31 cellular contexts compared by ENCODE assay signal in genomic region chr4:16809064-16809463, GRCh38.
DNase-seq lines count a peak whose midpoint lies in the region; ATAC-seq, FAIRE-seq and TF ChIP-seq lines count a peak whose summit lies in the region.
"Had no signal": no experiment of that assay in that cellular context is flagged by ENCODE, and none has a peak within 500 bp of the region (broad histone marks: within the 10 kb centered on the region; RNA-seq: fewer than 3 reads in every experiment).

No MANE protein-coding gene starts in this region.

- no peak overlapping the region for H3K27ac ChIP-seq in HepG2 (ENCODE audit: extremely low read length, insufficient read depth, low read length)
- H3K27ac ChIP-seq in right lobe of liver, result no peak overlapping the region
- no peak overlapping the region for H3K27ac ChIP-seq in K562 (ENCODE audit: extremely low read depth, low read depth, low read length)
- H3K27ac ChIP-seq: 22Rv1; A549; BLaER1; BLaER1 treated with 17β-estradiol and CSF1 and Interleukin-3, amounts not matched to agents 10 nM and 100 nM; C4-2B had no signal

- no peaks in the 10 kb centered on the region for H3K36me3 ChIP-seq in HepG2 (replicated peaks in 1 of 2; ENCODE audit: control insufficient read depth in 1 of 2, insufficient read depth in 2 of 2, low read length in 2 of 2)
- H3K36me3 ChIP-seq in right lobe of liver, result no peaks in the 10 kb centered on the region
- H3K36me3 ChIP-seq in K562 (ENCODE audit: control insufficient read depth, insufficient read depth, low read length), result no peaks in the 10 kb centered on the region
- peaks cover 2% of the 10 kb centered on the region for H3K36me3 ChIP-seq in MG63
- H3K36me3 ChIP-seq: BE2C; BLaER1; BLaER1 treated with 17β-estradiol and CSF1 and Interleukin-3, amounts not matched to agents 10 nM and 100 nM had no signal

- no peak for ATAC-seq in HepG2
- ATAC-seq in right lobe of liver, result no peak
- no peak for ATAC-seq in K562
- ATAC-seq: A549; CD8-positive, alpha-beta T cell had no signal

- no peaks in the 10 kb centered on the region for H3K9me1 ChIP-seq in K562 (ENCODE audit: control insufficient read depth, insufficient read depth, low read length)

- H3K4me1 ChIP-seq in HepG2 (ENCODE audit: insufficient read depth, low read length) (no peaks in the 10 kb centered on the region), right lobe of liver (no peaks in the 10 kb centered on the region), K562 (replicated peaks in 1 of 2; ENCODE audit: control insufficient read depth in 2 of 2, insufficient read depth in 2 of 2, low read length in 2 of 2) (no peaks in the 10 kb centered on the region)
- H3K4me1 ChIP-seq: A549; BLaER1; BLaER1 treated with 17β-estradiol and CSF1 and Interleukin-3, amounts not matched to agents 10 nM and 100 nM; Caco-2 had no signal

- H3K4me3 ChIP-seq in HepG2 (replicated peaks in 1 of 3; ENCODE audit: insufficient read depth in 1 of 3, low read depth in 2 of 3, low read length in 3 of 3), result no peak overlapping the region
- H3K4me3 ChIP-seq in right lobe of liver, result no peak overlapping the region
- H3K4me3 ChIP-seq in K562, result no peak overlapping the region
- no peak overlapping the region for H3K4me3 ChIP-seq in MG63
- H3K4me3 ChIP-seq: A549; BLaER1; BLaER1 treated with 17β-estradiol and CSF1 and Interleukin-3, amounts not matched to agents 10 nM and 100 nM had no signal

- CTCF ChIA-PET in HepG2 (lab: Yijun Ruan, JAX; ENCODE audit: low intra/inter-chr PET ratio, low total read pairs) (no interaction called here), K562 (lab: Yijun Ruan, JAX; ENCODE audit: low intra/inter-chr PET ratio) (no interaction called here)

- in situ Hi-C loops in HepG2 (cut with HindIII; ENCODE audit: extremely low pct_ligation_motif_present, low pct_unique_long_range_greater_than_20kb), result no loop called here
- in situ Hi-C loops in K562 (cut with MboI), result no loop called here

- BruUV-seq in HepG2 (replicated peaks; lab: Mats Ljungman, UMichigan) (no TSS peak), K562 (replicated peaks; lab: Mats Ljungman, UMichigan) (no TSS peak)

- H3K79me2 ChIP-seq in HepG2 (ENCODE audit: insufficient read depth, low read length) (no peaks in the 10 kb centered on the region), K562 (ENCODE audit: control insufficient read depth, insufficient read depth, low read length) (no peaks in the 10 kb centered on the region)

- H3K27me3 ChIP-seq in HepG2 (ENCODE audit: control insufficient read depth in 1 of 2, insufficient read depth in 2 of 2, low read length in 2 of 2) (0 out of 5 replicates have a peak, but pooled peaks cover 0 to 3% of the 10 kb centered on the region in 2 experiments), right lobe of liver (no peaks in the 10 kb centered on the region), K562 (ENCODE audit: control insufficient read depth in 2 of 2, insufficient read depth in 2 of 2, low read length in 2 of 2) (no peaks in the 10 kb centered on the region), MG63 (no peaks in the 10 kb centered on the region)
- H3K27me3 ChIP-seq: BE2C; BLaER1; BLaER1 treated with 17β-estradiol and CSF1 and Interleukin-3, amounts not matched to agents 10 nM and 100 nM had no signal

- 50% methylated on average over 2 of the region's 2 CpGs for WGBS in HepG2 (ENCODE audit: low lambda C conversion rate)
- WGBS in right lobe of liver (ENCODE audit: insufficient coverage, low coverage, low lambda C conversion rate, missing lambda C conversion rate), result 100% methylated on average over 2 of the region's 2 CpGs
- 0% methylated on average over 2 of the region's 2 CpGs for WGBS in K562 (ENCODE audit: insufficient coverage, low coverage, missing lambda C conversion rate)

- H3K9ac ChIP-seq in HepG2 (ENCODE audit: insufficient read depth, low read depth, low read length) (no peak overlapping the region), K562 (ENCODE audit: insufficient read depth in 1 of 2, low read depth in 2 of 2, low read length in 2 of 2) (no peak overlapping the region)
- H3K9ac ChIP-seq: BLaER1; BLaER1 treated with 17β-estradiol and CSF1 and Interleukin-3, amounts not matched to agents 10 nM and 100 nM had no signal

- TF ChIP-seq CTCF in HepG2 (CRISPR knock-in tag; IDR thresholded peaks at IDR 0.05) (no peak), right lobe of liver (IDR thresholded peaks at IDR 0.05) (no peak), K562 (IDR thresholded peaks at IDR 0.05 in 2 of 3, conservative IDR thresholded peaks at IDR 0.05 in 1 of 3; ENCODE audit: insufficient read depth in 2 of 3, low read depth in 1 of 3, low read length in 3 of 3) (no peak)

- POLR2A ChIA-PET in HepG2 (lab: Yijun Ruan, JAX) (no interaction called here), K562 (lab: Yijun Ruan, JAX) (no interaction called here)

- no peaks in the 10 kb centered on the region for H3K9me3 ChIP-seq in HepG2 (ENCODE audit: low read length)
- no peaks in the 10 kb centered on the region for H3K9me3 ChIP-seq in right lobe of liver
- H3K9me3 ChIP-seq in K562 (replicated peaks; ENCODE audit: control insufficient read depth, insufficient read depth, low read depth, low read length), result no peaks in the 10 kb centered on the region
- H3K9me3 ChIP-seq in MG63, result no peaks in the 10 kb centered on the region
- H3K9me3 ChIP-seq: A549; BE2C; BLaER1; BLaER1 treated with 17β-estradiol and CSF1 and Interleukin-3, amounts not matched to agents 10 nM and 100 nM; Caco-2 had no signal

- H4K20me1 ChIP-seq in HepG2 (ENCODE audit: insufficient read depth, low read length), result no peaks in the 10 kb centered on the region
- no peaks in the 10 kb centered on the region for H4K20me1 ChIP-seq in K562 (replicated peaks; ENCODE audit: control insufficient read depth, insufficient read depth, low read length)
- H4K20me1 ChIP-seq: BLaER1; BLaER1 treated with 17β-estradiol and CSF1 and Interleukin-3, amounts not matched to agents 10 nM and 100 nM had no signal

- no peak for DNase-seq in HepG2 (ENCODE audit: low spot score)
- DNase-seq in right lobe of liver, result no peak
- no peak for DNase-seq in K562 (ENCODE audit: extremely low read depth in 1 of 4, low spot score in 3 of 4)
- DNase-seq in MG63, result no peak
- DNase-seq: 8988T; ACHN; AML-193; BE2C; C1 segment of cervical spinal cord; Caco-2; Calu3; CD4-positive, alpha-beta memory T cell; CD4-positive, alpha-beta T cell; CD4-positive, CD25-positive, alpha-beta regulatory T cell; CD8-positive, alpha-beta memory T cell; CD8-positive, alpha-beta T cell; COR-L47; DMS 273 treated with DMSO at 0.1 percent for 48 hours; DMS153; DMS53; DMS79; DMS79 treated with DMSO at 0.1 percent for 48 hours; DND-41; EL had no signal

- no peak for TF ChIP-seq RAD21 in HepG2 (CRISPR knock-in tag; IDR thresholded peaks at IDR 0.05)
- TF ChIP-seq RAD21 in K562 (CRISPR knock-in tag; conservative IDR thresholded peaks at IDR 0.05 in 1 of 2, IDR thresholded peaks at IDR 0.05 in 1 of 2), result no peak

- TF ChIP-seq EP300 in HepG2 (IDR thresholded peaks at IDR 0.05; ENCODE audit: low read depth in 2 of 2, low read length in 2 of 2) (no peak), HepG2 (CRISPR knock-in tag; IDR thresholded peaks at IDR 0.05; ENCODE audit: borderline replicate concordance) (no peak), K562 (IDR thresholded peaks at IDR 0.05; ENCODE audit: low read length) (no peak)

- H3K4me2 ChIP-seq in HepG2 (ENCODE audit: low read depth, low read length) (no peak overlapping the region), K562 (ENCODE audit: insufficient read depth, low read length) (no peak overlapping the region)
- H3K4me2 ChIP-seq: A549; BLaER1; BLaER1 treated with 17β-estradiol and CSF1 and Interleukin-3, amounts not matched to agents 10 nM and 100 nM had no signal

- H2AFZ ChIP-seq in HepG2 (ENCODE audit: low read length), result no peak overlapping the region
- no peak overlapping the region for H2AFZ ChIP-seq in K562 (ENCODE audit: low read depth, low read length)

- TF ChIP-seq POLR2A in HepG2 (IDR thresholded peaks at IDR 0.05; ENCODE audit: insufficient read depth in 1 of 2, low read depth in 2 of 2, low read length in 2 of 2) (no peak), right lobe of liver (IDR thresholded peaks at IDR 0.05) (no peak), K562 (conservative IDR thresholded peaks at IDR 0.05) (no peak)

- no peak for FAIRE-seq in HepG2 (lab: Jason Lieb, UNC)
- FAIRE-seq in K562 (lab: Jason Lieb, UNC), result no peak
- FAIRE-seq: A204.1, A549, D721Med had no signal

- intact Hi-C loops in HepG2 (cut with micrococcal nuclease; ENCODE audit: unreplicated experiment), result no loop called here
- intact Hi-C loops in right lobe of liver (cut with DNase I), result no loop called here
- intact Hi-C loops in K562 (cut with micrococcal nuclease), result no loop called here

TF ChIP-seq in HepG2, 621 proteins besides CTCF, POLR2A, EP300 and RAD21 (continues in another document):
- TF ChIP-seq ZNF670 (CRISPR knock-in tag; IDR thresholded peaks at IDR 0.05; ENCODE audit: borderline replicate concordance), result no peak

TF ChIP-seq in K562, 482 proteins besides CTCF, POLR2A, EP300 and RAD21:
- TF ChIP-seq TBL1XR1 (IDR thresholded peaks at IDR 0.05; ENCODE audit: low read length in 2 of 2), result no peak
- peak; percentile 62; the same call in 1 of the 2 replicates for TF ChIP-seq ZNF12 (CRISPR knock-in tag; IDR thresholded peaks at IDR 0.05)

Comparison
In these comparisons a context has a peak if more than half of its experiments do, and no peak if none do; other contexts are left out.
1. Of the 241 proteins assayed by ChIP-seq in both HepG2 and K562: peak only in HepG2: none; only in K562: none; in both: ZNF12; in neither: 240.